23 cellular contexts compared by ENCODE assay signal in the genomic region with DNA sequence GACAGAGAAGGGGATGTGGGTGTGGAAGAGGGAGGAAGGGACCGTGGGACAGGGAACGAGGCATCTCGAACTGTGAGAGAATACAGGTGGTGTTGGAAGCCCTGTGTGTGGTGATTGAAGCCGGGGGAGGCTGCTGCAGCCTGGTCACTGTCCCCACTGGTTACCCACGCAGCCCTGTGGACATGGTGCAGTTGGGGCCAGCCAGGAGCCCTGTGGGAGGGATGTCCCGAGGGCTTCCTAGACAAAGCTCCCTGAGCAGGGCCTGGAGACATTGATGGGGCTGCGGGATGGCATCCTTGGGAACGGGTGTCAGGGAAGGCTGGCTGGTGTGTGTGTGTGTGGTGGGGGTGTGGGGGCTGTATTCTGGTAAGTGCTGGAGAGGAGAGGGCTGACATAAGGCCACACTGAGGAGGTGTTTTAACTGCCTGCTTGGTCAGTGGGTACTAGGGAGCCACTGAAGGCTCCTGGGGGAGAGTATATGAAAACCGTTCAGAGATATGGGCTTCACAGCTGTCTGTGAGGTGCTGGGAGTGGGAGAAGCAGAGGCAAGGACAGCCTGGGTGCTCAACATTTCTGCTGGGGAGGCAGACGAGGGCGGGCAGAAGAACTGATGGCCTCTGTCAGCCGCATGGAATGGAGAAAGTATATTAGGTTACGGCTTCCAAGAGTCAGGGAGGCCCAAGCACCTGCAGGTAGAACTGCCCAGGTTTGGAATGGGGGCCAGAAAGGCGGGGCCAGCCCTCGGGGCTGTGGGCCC. TPM values are rescaled to one million over a fixed set of nuclear protein-coding genes. Genes with fewer than 3 reads are reported as not detected.
DNase-seq lines count a peak whose midpoint lies in the region; ATAC-seq, FAIRE-seq and TF ChIP-seq lines count a peak whose summit lies in the region.
"Had no signal": no experiment of that assay in that cellular context is flagged by ENCODE, and none has a peak within 500 bp of the region (broad histone marks: within the 10 kb centered on the region; RNA-seq: fewer than 3 reads in every experiment).

No MANE protein-coding gene starts in this region.

- H3K4me3 ChIP-seq in dorsolateral prefrontal cortex, result no peak overlapping the region
- H3K4me3 ChIP-seq in mucosa of descending colon, result no peak overlapping the region
- no peak overlapping the region for H3K4me3 ChIP-seq in tibial artery
- H3K4me3 ChIP-seq: MG63, tibial nerve had no signal

- no peak for ATAC-seq in activated CD8-positive, alpha-beta T cell treated with anti-CD3 and anti-CD28 coated beads, Interleukin-2, amount 10 ng/mL, durations not matched to agents 7 days and 5 days
- no peak for ATAC-seq in activated CD8-positive, alpha-beta T cell treated with anti-CD3 and anti-CD28 coated beads for 36 hours
- no peak for ATAC-seq in mucosa of descending colon
- no peak for ATAC-seq in stimulated activated effector memory CD8-positive, alpha-beta T cell treated with anti-CD3 and anti-CD28 coated beads, Interleukin-12 subunit alpha, Interleukin-12 subunit beta, amount 100 ng/mL, for 72 hours
- no peak for ATAC-seq in GM18873 (IDR thresholded peaks at IDR 0.05; ENCODE audit: low FRiP score, unreplicated experiment)
- ATAC-seq: left lobe of liver had no signal

- intact Hi-C loops in activated CD8-positive, alpha-beta T cell treated with anti-CD3 and anti-CD28 coated beads for 36 hours (cut with micrococcal nuclease), result no loop called here
- intact Hi-C loops in dorsolateral prefrontal cortex (cut with DNase I), result no loop called here
- intact Hi-C loops in mucosa of descending colon (cut with DNase I, micrococcal nuclease), result no loop called here
- intact Hi-C loops in tibial artery (cut with DNase I; ENCODE audit: low total_unique reads), result no loop called here

- H3K4me3 Mint-ChIP-seq in activated CD8-positive, alpha-beta T cell treated with anti-CD3 and anti-CD28 coated beads, Interleukin-2, amount 10 ng/mL, durations not matched to agents 7 days and 5 days, result no peak overlapping the region
- H3K4me3 Mint-ChIP-seq in activated CD8-positive, alpha-beta T cell treated with anti-CD3 and anti-CD28 coated beads for 36 hours, result no peak overlapping the region
- no peak overlapping the region for H3K4me3 Mint-ChIP-seq in stimulated activated effector memory CD8-positive, alpha-beta T cell treated with anti-CD3 and anti-CD28 coated beads, Interleukin-12 subunit alpha, Interleukin-12 subunit beta, amount 100 ng/mL, for 72 hours
- H3K4me3 Mint-ChIP-seq: activated naive CD8-positive, alpha-beta T cell treated with anti-CD3 and anti-CD28 coated beads for 36 hours had no signal

- no peaks in the 10 kb centered on the region for H3K27me3 Mint-ChIP-seq in activated CD8-positive, alpha-beta T cell treated with anti-CD3 and anti-CD28 coated beads, Interleukin-2, amount 10 ng/mL, durations not matched to agents 7 days and 5 days (ENCODE audit: low read depth)
- H3K27me3 Mint-ChIP-seq in activated CD8-positive, alpha-beta T cell treated with anti-CD3 and anti-CD28 coated beads for 36 hours, result no peaks in the 10 kb centered on the region
- H3K27me3 Mint-ChIP-seq: activated naive CD8-positive, alpha-beta T cell treated with anti-CD3 and anti-CD28 coated beads for 36 hours had no signal

- CTCF ChIA-PET in activated CD8-positive, alpha-beta T cell treated with anti-CD3 and anti-CD28 coated beads, Interleukin-2, amount 10 ng/mL, durations not matched to agents 7 days and 5 days (lab: Charles Lee), result interaction anchor here (1.0 kb wide), 1 partner anchor 43 kb away, joined by 3 read pairs; no protein-coding TSS in a partner anchor
- CTCF ChIA-PET in activated CD8-positive, alpha-beta T cell treated with anti-CD3 and anti-CD28 coated beads for 36 hours (lab: Charles Lee), result no interaction called here

- POLR2A ChIA-PET in activated CD8-positive, alpha-beta T cell treated with anti-CD3 and anti-CD28 coated beads, Interleukin-2, amount 10 ng/mL, durations not matched to agents 7 days and 5 days (lab: Charles Lee), result no interaction called here
- POLR2A ChIA-PET in activated CD8-positive, alpha-beta T cell treated with anti-CD3 and anti-CD28 coated beads for 36 hours (lab: Charles Lee), result interaction anchor here (1.0 kb wide), 1 partner anchor 23 kb away, joined by 3 read pairs; no protein-coding TSS in a partner anchor

- H3K9me3 ChIP-seq in mucosa of descending colon (no peaks in the 10 kb centered on the region), tibial artery (no peaks in the 10 kb centered on the region)
- H3K9me3 ChIP-seq: MG63, tibial nerve had no signal

- no peak for DNase-seq in activated CD8-positive, alpha-beta T cell treated with anti-CD3 and anti-CD28 coated beads, Interleukin-2, amount 10 ng/mL, durations not matched to agents 7 days and 5 days
- no peak for DNase-seq in activated CD8-positive, alpha-beta T cell treated with anti-CD3 and anti-CD28 coated beads for 36 hours
- DNase-seq in dorsolateral prefrontal cortex (peak in 1 of 10 donors; percentile 40), mucosa of descending colon (peak in 2 of 3 donors; percentile 22 to 40), tibial artery (no peak), RCC 7860 (ENCODE audit: low spot score) (no peak)
- DNase-seq in stimulated activated effector memory CD8-positive, alpha-beta T cell treated with anti-CD3 and anti-CD28 coated beads, Interleukin-12 subunit alpha, Interleukin-12 subunit beta, amount 100 ng/mL, for 72 hours (ENCODE audit: low spot score in 2 of 2), result no peak
- DNase-seq: activated CD4-positive, alpha-beta T cell treated with anti-CD3 and anti-CD28 coated beads for 48 hours; activated naive CD8-positive, alpha-beta T cell treated with anti-CD3 and anti-CD28 coated beads for 36 hours; activated T-cell treated with anti-CD3 and anti-CD28 coated beads for 4 hours; central memory CD4-positive, alpha-beta T cell; DMS79 treated with DMSO at 0.1 percent for 48 hours; MG63; NCI-H1930; NCI-H510A; T1000 had no signal

- no peaks in the 10 kb centered on the region for H3K36me3 Mint-ChIP-seq in activated CD8-positive, alpha-beta T cell treated with anti-CD3 and anti-CD28 coated beads, Interleukin-2, amount 10 ng/mL, durations not matched to agents 7 days and 5 days (ENCODE audit: low read depth)
- no peaks in the 10 kb centered on the region for H3K36me3 Mint-ChIP-seq in activated CD8-positive, alpha-beta T cell treated with anti-CD3 and anti-CD28 coated beads for 36 hours (ENCODE audit: low read depth)
- no peaks in the 10 kb centered on the region for H3K36me3 Mint-ChIP-seq in stimulated activated effector memory CD8-positive, alpha-beta T cell treated with anti-CD3 and anti-CD28 coated beads, Interleukin-12 subunit alpha, Interleukin-12 subunit beta, amount 100 ng/mL, for 72 hours
- H3K36me3 Mint-ChIP-seq: activated naive CD8-positive, alpha-beta T cell treated with anti-CD3 and anti-CD28 coated beads for 36 hours had no signal

- H3K9me3 Mint-ChIP-seq in activated CD8-positive, alpha-beta T cell treated with anti-CD3 and anti-CD28 coated beads, Interleukin-2, amount 10 ng/mL, durations not matched to agents 7 days and 5 days (ENCODE audit: insufficient read depth), result no peaks in the 10 kb centered on the region
- H3K9me3 Mint-ChIP-seq in activated CD8-positive, alpha-beta T cell treated with anti-CD3 and anti-CD28 coated beads for 36 hours, result peaks cover 5% of the 10 kb centered on the region
- no peaks in the 10 kb centered on the region for H3K9me3 Mint-ChIP-seq in stimulated activated effector memory CD8-positive, alpha-beta T cell treated with anti-CD3 and anti-CD28 coated beads, Interleukin-12 subunit alpha, Interleukin-12 subunit beta, amount 100 ng/mL, for 72 hours
- H3K9me3 Mint-ChIP-seq: activated naive CD8-positive, alpha-beta T cell treated with anti-CD3 and anti-CD28 coated beads for 36 hours had no signal

- no peak for TF ChIP-seq CTCF in activated CD8-positive, alpha-beta T cell treated with anti-CD3 and anti-CD28 coated beads for 36 hours (IDR thresholded peaks at IDR 0.05)
- TF ChIP-seq CTCF in dorsolateral prefrontal cortex (IDR thresholded peaks at IDR 0.05 in 54 of 56, conservative IDR thresholded peaks at IDR 0.05 in 2 of 56; ENCODE audit: low read depth in 1 of 56, partially characterized antibody in 56 of 56) (no peak), mucosa of descending colon (IDR thresholded peaks at IDR 0.05) (no peak), tibial artery (IDR thresholded peaks at IDR 0.05) (no peak)

- H3K36me3 ChIP-seq in mucosa of descending colon (ENCODE audit: low read depth) (no peaks in the 10 kb centered on the region), tibial artery (no peaks in the 10 kb centered on the region)
- H3K36me3 ChIP-seq: MG63, tibial nerve had no signal

- H3K27ac ChIP-seq in dorsolateral prefrontal cortex, result peak overlapping the region in 38 of 59 donors; percentile 7 to 90 (median 78)
- no peak overlapping the region for H3K27ac ChIP-seq in tibial artery

- H3K4me1 Mint-ChIP-seq in activated CD8-positive, alpha-beta T cell treated with anti-CD3 and anti-CD28 coated beads, Interleukin-2, amount 10 ng/mL, durations not matched to agents 7 days and 5 days (ENCODE audit: low read depth), result peaks cover 6% of the 10 kb centered on the region
- H3K4me1 Mint-ChIP-seq in activated CD8-positive, alpha-beta T cell treated with anti-CD3 and anti-CD28 coated beads for 36 hours (ENCODE audit: low read depth), result peaks cover 4% of the 10 kb centered on the region
- peaks cover 37% of the 10 kb centered on the region for H3K4me1 Mint-ChIP-seq in stimulated activated effector memory CD8-positive, alpha-beta T cell treated with anti-CD3 and anti-CD28 coated beads, Interleukin-12 subunit alpha, Interleukin-12 subunit beta, amount 100 ng/mL, for 72 hours

- no peak for FAIRE-seq in RCC 7860 (lab: Jason Lieb, UNC)

- H3K27ac Mint-ChIP-seq in activated CD8-positive, alpha-beta T cell treated with anti-CD3 and anti-CD28 coated beads, Interleukin-2, amount 10 ng/mL, durations not matched to agents 7 days and 5 days, result peak overlapping the region; percentile 3
- no peak overlapping the region for H3K27ac Mint-ChIP-seq in activated CD8-positive, alpha-beta T cell treated with anti-CD3 and anti-CD28 coated beads for 36 hours
- H3K27ac Mint-ChIP-seq in stimulated activated effector memory CD8-positive, alpha-beta T cell treated with anti-CD3 and anti-CD28 coated beads, Interleukin-12 subunit alpha, Interleukin-12 subunit beta, amount 100 ng/mL, for 72 hours, result peak overlapping the region; percentile 67
- H3K27ac Mint-ChIP-seq: activated naive CD8-positive, alpha-beta T cell treated with anti-CD3 and anti-CD28 coated beads for 36 hours had no signal

- H3K27me3 ChIP-seq in dorsolateral prefrontal cortex (no peaks in the 10 kb centered on the region), tibial artery (no peaks in the 10 kb centered on the region)
- H3K27me3 ChIP-seq: MG63, tibial nerve had no signal

- peaks cover 43% of the 10 kb centered on the region for H3K4me1 ChIP-seq in mucosa of descending colon (ENCODE audit: low read depth)
- H3K4me1 ChIP-seq in tibial artery, result peaks cover 0 to 62% (median 38%) of the 10 kb centered on the region in 4 donors

RNA-seq across cellular contexts. Expression of a gene that starts 20.0 kb away (rescaled TPM):
- not detected for total RNA-seq in activated CD8-positive, alpha-beta T cell treated with anti-CD3 and anti-CD28 coated beads, Interleukin-2, amount 10 ng/mL, durations not matched to agents 7 days and 5 days
- total RNA-seq in activated CD8-positive, alpha-beta T cell treated with anti-CD3 and anti-CD28 coated beads for 36 hours, result 1 to 10 TPM; 1.7 to 2.8 TPM
- total RNA-seq in dorsolateral prefrontal cortex (100 to 1,000 TPM in 119 of 120 experiments, 10 to 100 TPM in 1; 78.8 to 241 (median 176) TPM), mucosa of descending colon (100 to 1,000 TPM; 175 to 276 (median 201) TPM)
- total RNA-seq: A172, fibroblast of villous mesenchyme, myocyte, renal cortical epithelial cell had no signal

Comparison
In these comparisons a context has a peak if more than half of its experiments do, and no peak if none do; other contexts are left out.
1. DNase-seq: peak in mucosa of descending colon (2 of 3); none in activated CD8-positive, alpha-beta T cell treated with anti-CD3 and anti-CD28 coated beads, Interleukin-2, amount 10 ng/mL, durations not matched to agents 7 days and 5 days (single experiment), activated CD8-positive, alpha-beta T cell treated with anti-CD3 and anti-CD28 coated beads for 36 hours (single experiment), stimulated activated effector memory CD8-positive, alpha-beta T cell treated with anti-CD3 and anti-CD28 coated beads, Interleukin-12 subunit alpha, Interleukin-12 subunit beta, amount 100 ng/mL, for 72 hours (0 of 2), tibial artery (0 of 2) and RCC 7860 (single experiment).
2. H3K27ac ChIP-seq: peak in dorsolateral prefrontal cortex (38 of 59); none in tibial artery (0 of 2).
3. RNA of a gene that starts 20.0 kb away (total RNA-seq): 175 to 276 TPM in mucosa of descending colon and 78.8 to 241 TPM in dorsolateral prefrontal cortex; 1.7 to 2.8 TPM in activated CD8-positive, alpha-beta T cell treated with anti-CD3 and anti-CD28 coated beads for 36 hours and not detected in activated CD8-positive, alpha-beta T cell treated with anti-CD3 and anti-CD28 coated beads, Interleukin-2, amount 10 ng/mL, durations not matched to agents 7 days and 5 days; every median in the first group is over 10 times any median in the second.